ENCODE assay signal across 27 cellular contexts in genomic region chr9:16363916-16364315, GRCh38.
"Had no signal": no experiment of that assay in that cellular context is flagged by ENCODE, and none has a peak within 500 bp of the region (broad histone marks: within the 10 kb centered on the region; RNA-seq: fewer than 3 reads in every experiment).

No MANE protein-coding gene starts in this region.

- H3K9me3 Mint-ChIP-seq: activated CD8-positive, alpha-beta T cell treated with anti-CD3 and anti-CD28 coated beads for 36 hours had no signal

- H3K4me1 Mint-ChIP-seq: activated CD4-positive, alpha-beta T cell treated with anti-CD3 and anti-CD28 coated beads, Interleukin-2, amount 10 ng/mL, durations not matched to agents 24 days and 14 days; activated CD8-positive, alpha-beta memory T cell treated with anti-CD3 and anti-CD28 coated beads, Interleukin-2, amount 10 ng/mL, durations not matched to agents 7 days and 5 days; central memory CD8-positive, alpha-beta T cell; stimulated activated memory B cell treated with anti-CD40 and anti-IgM and Interleukin-4, amounts not matched to agents 10 μg/mL and 1 μg/mL and 100 μg/mL, for 72 hours; stimulated activated naive CD8-positive, alpha-beta T cell treated with anti-CD3 and anti-CD28 coated beads, Interleukin-15, amount 100 ng/mL, for 72 hours had no signal

- H3K36me3 Mint-ChIP-seq: activated CD8-positive, alpha-beta memory T cell treated with anti-CD3 and anti-CD28 coated beads, Interleukin-2, amount 10 ng/mL, durations not matched to agents 7 days and 5 days; activated naive CD8-positive, alpha-beta T cell; stimulated activated memory B cell treated with anti-CD40 and anti-IgM and Interleukin-4, amounts not matched to agents 10 μg/mL and 1 μg/mL and 100 μg/mL, for 72 hours had no signal

- H3K4me3 ChIP-seq: lung, pancreas, prostate gland, sigmoid colon, smooth muscle cell, thyroid gland had no signal

- H3K4me1 ChIP-seq: pancreas, prostate gland, sigmoid colon, thyroid gland had no signal

- H3K9me3 ChIP-seq: pancreas, prostate gland, sigmoid colon, thyroid gland had no signal

- H3K27ac ChIP-seq: pancreas, prostate gland, thyroid gland had no signal

- H3K27me3 ChIP-seq: pancreas, sigmoid colon, thyroid gland had no signal

- H3K27me3 Mint-ChIP-seq: activated CD4-positive, alpha-beta T cell treated with anti-CD3 and anti-CD28 coated beads, Interleukin-2, amount 10 ng/mL, durations not matched to agents 24 days and 14 days; activated CD8-positive, alpha-beta memory T cell treated with anti-CD3 and anti-CD28 coated beads, Interleukin-2, amount 10 ng/mL, durations not matched to agents 7 days and 5 days; activated CD8-positive, alpha-beta T cell treated with anti-CD3 and anti-CD28 coated beads for 36 hours; activated naive CD8-positive, alpha-beta T cell; central memory CD8-positive, alpha-beta T cell; stimulated activated memory B cell treated with anti-CD40 and anti-IgM and Interleukin-4, amounts not matched to agents 10 μg/mL and 1 μg/mL and 100 μg/mL, for 72 hours; stimulated activated naive CD8-positive, alpha-beta T cell treated with anti-CD3 and anti-CD28 coated beads, Interleukin-15, amount 100 ng/mL, for 72 hours had no signal

- ATAC-seq: activated CD8-positive, alpha-beta memory T cell treated with anti-CD3 and anti-CD28 coated beads, Interleukin-2, amount 10 ng/mL, durations not matched to agents 7 days and 5 days; activated CD8-positive, alpha-beta T cell treated with anti-CD3 and anti-CD28 coated beads for 36 hours; activated T-cell treated with anti-CD3 and anti-CD28 coated beads, Interleukin-2, amount 50 U/mL, for 72 hours; left colon; pancreas; stimulated activated memory B cell treated with anti-CD40 and anti-IgM and Interleukin-4, amounts not matched to agents 10 μg/mL and 1 μg/mL and 100 μg/mL, for 72 hours; stimulated activated naive CD8-positive, alpha-beta T cell treated with anti-CD3 and anti-CD28 coated beads, Interleukin-15, amount 100 ng/mL, for 72 hours had no signal

- H3K36me3 ChIP-seq: pancreas, prostate gland, sigmoid colon, thyroid gland had no signal

- H3K27ac Mint-ChIP-seq: activated CD4-positive, alpha-beta T cell treated with anti-CD3 and anti-CD28 coated beads, Interleukin-2, amount 10 ng/mL, durations not matched to agents 24 days and 14 days; activated CD8-positive, alpha-beta memory T cell treated with anti-CD3 and anti-CD28 coated beads, Interleukin-2, amount 10 ng/mL, durations not matched to agents 7 days and 5 days; activated CD8-positive, alpha-beta T cell treated with anti-CD3 and anti-CD28 coated beads for 36 hours; activated naive CD8-positive, alpha-beta T cell; activated T-cell treated with anti-CD3 and anti-CD28 coated beads, Interleukin-2, amount 50 U/mL, for 72 hours; stimulated activated memory B cell treated with anti-CD40 and anti-IgM and Interleukin-4, amounts not matched to agents 10 μg/mL and 1 μg/mL and 100 μg/mL, for 72 hours; stimulated activated naive CD8-positive, alpha-beta T cell treated with anti-CD3 and anti-CD28 coated beads, Interleukin-15, amount 100 ng/mL, for 72 hours had no signal

- DNase-seq: activated CD4-positive, alpha-beta T cell treated with anti-CD3 and anti-CD28 coated beads, Interleukin-2, amount 10 ng/mL, durations not matched to agents 24 days and 14 days; activated CD4-positive, CD25-positive, alpha-beta regulatory T cell treated with anti-CD3 and anti-CD28 coated beads, Interleukin-2, amount 50 U/mL, for 72 hours; activated CD8-positive, alpha-beta memory T cell treated with anti-CD3 and anti-CD28 coated beads, Interleukin-2, amount 10 ng/mL, durations not matched to agents 7 days and 5 days; activated CD8-positive, alpha-beta T cell treated with anti-CD3 and anti-CD28 coated beads for 36 hours; activated effector memory CD4-positive, alpha-beta T cell treated with Interleukin-2 at 50 U/mL for 16 hours; activated naive CD4-positive, alpha-beta T cell treated with Interleukin-2 at 50 U/mL for 16 hours; activated T-cell treated with anti-CD3 and anti-CD28 coated beads for 4 hours; activated T-cell treated with anti-CD3 and anti-CD28 coated beads, Interleukin-2, amount 50 U/mL, for 72 hours; anterior cingulate cortex; effector CD8-positive, alpha-beta T cell; erythroblast; left colon; pancreas; retina; sigmoid colon; stimulated activated CD4-positive, alpha-beta T cell treated with anti-CD3 and anti-CD28 coated beads, Interleukin-1b, Interleukin-23, amount 100 ng/mL, for 48 hours; stimulated activated CD4-positive, alpha-beta T cell treated with anti-CD3 and anti-CD28 coated beads, Interleukin-4, amount 100 ng/mL, for 4 hours; stimulated activated CD8-positive, alpha-beta memory T cell treated with anti-CD3 and anti-CD28 coated beads, Interleukin-4, amount 100 ng/mL, for 48 hours; stimulated activated naive CD8-positive, alpha-beta T cell treated with anti-CD3 and anti-CD28 coated beads, Interleukin-15, amount 100 ng/mL, for 72 hours; T-helper 2 cell had no signal

- H3K4me3 Mint-ChIP-seq: activated CD4-positive, alpha-beta T cell treated with anti-CD3 and anti-CD28 coated beads, Interleukin-2, amount 10 ng/mL, durations not matched to agents 24 days and 14 days; activated CD8-positive, alpha-beta memory T cell treated with anti-CD3 and anti-CD28 coated beads, Interleukin-2, amount 10 ng/mL, durations not matched to agents 7 days and 5 days; activated CD8-positive, alpha-beta T cell treated with anti-CD3 and anti-CD28 coated beads for 36 hours; activated naive CD8-positive, alpha-beta T cell; activated T-cell treated with anti-CD3 and anti-CD28 coated beads, Interleukin-2, amount 50 U/mL, for 72 hours; central memory CD8-positive, alpha-beta T cell; stimulated activated memory B cell treated with anti-CD40 and anti-IgM and Interleukin-4, amounts not matched to agents 10 μg/mL and 1 μg/mL and 100 μg/mL, for 72 hours; stimulated activated naive CD8-positive, alpha-beta T cell treated with anti-CD3 and anti-CD28 coated beads, Interleukin-15, amount 100 ng/mL, for 72 hours had no signal
